ENCODE assay signal across 11 cellular contexts in the genomic region with DNA sequence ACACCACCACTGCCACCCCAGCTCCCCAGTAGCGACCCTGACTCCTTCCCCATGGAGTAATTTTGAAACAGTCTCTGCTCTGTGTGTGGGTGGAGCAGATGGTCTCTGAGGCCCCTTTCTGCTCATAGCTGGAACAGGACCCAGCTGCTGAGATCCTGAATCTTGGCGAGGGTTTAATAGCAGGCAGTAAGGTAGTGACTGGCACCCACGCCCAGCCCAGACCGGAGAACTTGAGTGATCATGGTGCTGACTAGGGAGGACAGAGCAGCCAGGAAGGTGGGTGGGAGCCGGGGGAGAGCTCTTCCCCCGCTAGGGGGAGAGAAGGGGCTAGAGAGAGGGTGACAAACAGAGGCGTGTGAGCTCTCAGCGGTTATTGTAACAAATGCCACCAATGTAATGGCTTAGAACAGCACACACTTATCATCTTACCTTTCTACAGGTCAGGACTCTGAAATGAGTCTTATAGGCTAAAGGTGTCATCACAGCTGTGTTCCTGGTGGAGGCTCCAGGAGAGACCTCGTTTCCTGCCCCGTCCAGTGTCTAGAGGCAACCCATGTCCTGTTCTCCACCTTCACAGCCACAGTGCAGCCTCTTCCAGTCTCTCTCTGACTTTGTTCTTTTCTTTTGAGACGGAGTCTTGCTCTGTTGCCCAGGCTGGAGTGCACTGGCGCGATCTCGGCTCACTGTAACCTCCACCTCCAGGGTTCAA. TPM values are rescaled to one million over a fixed set of nuclear protein-coding genes. Genes with fewer than 3 reads are reported as not detected.
DNase-seq lines count a peak whose midpoint lies in the region; ATAC-seq and TF ChIP-seq lines count a peak whose summit lies in the region.
"Had no signal": no experiment of that assay in that cellular context is flagged by ENCODE, and none has a peak within 500 bp of the region (broad histone marks: within the 10 kb centered on the region; RNA-seq: fewer than 3 reads in every experiment).

No MANE protein-coding gene starts in this region.

- no peaks in the 10 kb centered on the region for H3K27me3 ChIP-seq in Panc1 (ENCODE audit: control insufficient read depth, insufficient read depth, low read length)

- H3K27ac Mint-ChIP-seq in activated naive CD8-positive, alpha-beta T cell treated with anti-CD3 and anti-CD28 coated beads, Interleukin-2, amount 50 U/mL, for 24 hours = no peak overlapping the region
- no peak overlapping the region for H3K27ac Mint-ChIP-seq in activated naive CD8-positive, alpha-beta T cell treated with anti-CD3 and anti-CD28 coated beads for 36 hours
- peak overlapping the region; percentile 78 for H3K27ac Mint-ChIP-seq in stimulated activated effector memory CD8-positive, alpha-beta T cell treated with anti-CD3 and anti-CD28 coated beads, Interleukin-12 subunit alpha, Interleukin-12 subunit beta, amount 100 ng/mL, for 72 hours
- no peak overlapping the region for H3K27ac Mint-ChIP-seq in type B pancreatic cell
- H3K27ac Mint-ChIP-seq: activated T-helper 1 cell treated with anti-CD3 and anti-CD28 coated beads, Interleukin-12 subunit alpha, Interleukin-12 subunit beta, Interleukin-2, Interleukin-4 antibody, amounts not matched to agents 30 ng/mL and 10 ng/mL and 1 ng/mL, durations not matched to agents 14 hours and 24 hours and 36 hours; stimulated activated naive CD8-positive, alpha-beta T cell treated with anti-CD3 and anti-CD28 coated beads, Interleukin-15, Interleukin-2, amounts not matched to agents 100 ng/mL and 50 ng/mL, for 24 hours had no signal

- peaks cover 5% of the 10 kb centered on the region for H3K36me3 Mint-ChIP-seq in activated naive CD8-positive, alpha-beta T cell treated with anti-CD3 and anti-CD28 coated beads, Interleukin-2, amount 50 U/mL, for 24 hours (ENCODE audit: low read depth)
- H3K36me3 Mint-ChIP-seq in activated naive CD8-positive, alpha-beta T cell treated with anti-CD3 and anti-CD28 coated beads for 36 hours = peaks cover 10% of the 10 kb centered on the region
- no peaks in the 10 kb centered on the region for H3K36me3 Mint-ChIP-seq in stimulated activated effector memory CD8-positive, alpha-beta T cell treated with anti-CD3 and anti-CD28 coated beads, Interleukin-12 subunit alpha, Interleukin-12 subunit beta, amount 100 ng/mL, for 72 hours
- H3K36me3 Mint-ChIP-seq in type B pancreatic cell = no peaks in the 10 kb centered on the region

- in situ Hi-C loops in Panc1 (cut with HindIII; ENCODE audit: low pct_unique_long_range_greater_than_20kb, low sequenced_read_pairs) = no loop called here

- H3K4me3 Mint-ChIP-seq in activated naive CD8-positive, alpha-beta T cell treated with anti-CD3 and anti-CD28 coated beads, Interleukin-2, amount 50 U/mL, for 24 hours = no peak overlapping the region
- H3K4me3 Mint-ChIP-seq in activated naive CD8-positive, alpha-beta T cell treated with anti-CD3 and anti-CD28 coated beads for 36 hours = no peak overlapping the region
- no peak overlapping the region for H3K4me3 Mint-ChIP-seq in stimulated activated effector memory CD8-positive, alpha-beta T cell treated with anti-CD3 and anti-CD28 coated beads, Interleukin-12 subunit alpha, Interleukin-12 subunit beta, amount 100 ng/mL, for 72 hours
- no peak overlapping the region for H3K4me3 Mint-ChIP-seq in type B pancreatic cell
- H3K4me3 Mint-ChIP-seq: activated T-helper 1 cell treated with anti-CD3 and anti-CD28 coated beads, Interleukin-12 subunit alpha, Interleukin-12 subunit beta, Interleukin-2, Interleukin-4 antibody, amounts not matched to agents 30 ng/mL and 10 ng/mL and 1 ng/mL, durations not matched to agents 14 hours and 24 hours and 36 hours; stimulated activated naive CD8-positive, alpha-beta T cell treated with anti-CD3 and anti-CD28 coated beads, Interleukin-15, Interleukin-2, amounts not matched to agents 100 ng/mL and 50 ng/mL, for 24 hours had no signal

- H3K27ac ChIP-seq in Panc1 (ENCODE audit: low read length) = no peak overlapping the region

- no peak for TF ChIP-seq CTCF in Panc1 (IDR thresholded peaks at IDR 0.05)
- no peak for TF ChIP-seq CTCF in type B pancreatic cell (conservative IDR thresholded peaks at IDR 0.05)

- no peaks in the 10 kb centered on the region for H3K36me3 ChIP-seq in Panc1 (ENCODE audit: control insufficient read depth, insufficient read depth, low read length)

- no peak overlapping the region for H3K4me3 ChIP-seq in Panc1 (ENCODE audit: low read depth in 2 of 2, low read length in 2 of 2)

- POLR2A ChIA-PET in Panc1 (lab: Charles Lee) = interaction anchor here (0.6 kb wide), 1 partner anchor 22 kb away, joined by 3 read pairs; no protein-coding TSS in a partner anchor

- BruUV-seq in Panc1 (replicated peaks; lab: Mats Ljungman, UMichigan) = no TSS peak

- intact Hi-C loops in Panc1 (cut with micrococcal nuclease; ENCODE audit: unreplicated experiment) = no loop called here

- ATAC-seq in activated naive CD8-positive, alpha-beta T cell treated with anti-CD3 and anti-CD28 coated beads, Interleukin-2, amount 50 U/mL, for 24 hours = peak; percentile 75
- ATAC-seq in Panc1 = peak; percentile 51
- peak; percentile 76 for ATAC-seq in stimulated activated effector memory CD8-positive, alpha-beta T cell treated with anti-CD3 and anti-CD28 coated beads, Interleukin-12 subunit alpha, Interleukin-12 subunit beta, amount 100 ng/mL, for 72 hours

- H3K9me3 ChIP-seq in Panc1 (ENCODE audit: control insufficient read depth, insufficient read depth, low read depth, low read length) = no peaks in the 10 kb centered on the region

- no peaks in the 10 kb centered on the region for H3K4me1 ChIP-seq in Panc1 (ENCODE audit: control insufficient read depth, insufficient read depth, low read length)

- no peak for DNase-seq in activated naive CD8-positive, alpha-beta T cell treated with anti-CD3 and anti-CD28 coated beads, Interleukin-2, amount 50 U/mL, for 24 hours
- no peak for DNase-seq in activated naive CD8-positive, alpha-beta T cell treated with anti-CD3 and anti-CD28 coated beads for 36 hours
- DNase-seq in Panc1 (ENCODE audit: low read depth, low spot score) = no peak
- no peak for DNase-seq in stimulated activated effector memory CD8-positive, alpha-beta T cell treated with anti-CD3 and anti-CD28 coated beads, Interleukin-12 subunit alpha, Interleukin-12 subunit beta, amount 100 ng/mL, for 72 hours (ENCODE audit: low spot score in 2 of 2)
- no peak for DNase-seq in NCI-H146 (lab: John Stamatoyannopoulos, UW)
- DNase-seq in type B pancreatic cell (ENCODE audit: extremely low spot score, unreplicated experiment) = no peak
- DNase-seq: foreskin fibroblast, NCI-H187, SHP77 treated with DMSO at 0.1 percent for 48 hours had no signal

- CTCF ChIA-PET in Panc1 (lab: Charles Lee) = interaction anchor here (0.7 kb wide), 1 partner anchor 361 kb away, joined by 3 read pairs; no protein-coding TSS in a partner anchor

- H3K27me3 Mint-ChIP-seq in activated naive CD8-positive, alpha-beta T cell treated with anti-CD3 and anti-CD28 coated beads, Interleukin-2, amount 50 U/mL, for 24 hours = no peaks in the 10 kb centered on the region
- H3K27me3 Mint-ChIP-seq in activated naive CD8-positive, alpha-beta T cell treated with anti-CD3 and anti-CD28 coated beads for 36 hours = no peaks in the 10 kb centered on the region
- peaks cover 4% of the 10 kb centered on the region for H3K27me3 Mint-ChIP-seq in type B pancreatic cell
- H3K27me3 Mint-ChIP-seq: stimulated activated naive CD8-positive, alpha-beta T cell treated with anti-CD3 and anti-CD28 coated beads, Interleukin-15, Interleukin-2, amounts not matched to agents 100 ng/mL and 50 ng/mL, for 24 hours had no signal

- no peaks in the 10 kb centered on the region for H3K9me3 Mint-ChIP-seq in activated naive CD8-positive, alpha-beta T cell treated with anti-CD3 and anti-CD28 coated beads, Interleukin-2, amount 50 U/mL, for 24 hours
- peaks cover 7% of the 10 kb centered on the region for H3K9me3 Mint-ChIP-seq in activated naive CD8-positive, alpha-beta T cell treated with anti-CD3 and anti-CD28 coated beads for 36 hours
- H3K9me3 Mint-ChIP-seq in stimulated activated effector memory CD8-positive, alpha-beta T cell treated with anti-CD3 and anti-CD28 coated beads, Interleukin-12 subunit alpha, Interleukin-12 subunit beta, amount 100 ng/mL, for 72 hours = peaks cover 3% of the 10 kb centered on the region
- no peaks in the 10 kb centered on the region for H3K9me3 Mint-ChIP-seq in type B pancreatic cell
- H3K9me3 Mint-ChIP-seq: stimulated activated naive CD8-positive, alpha-beta T cell treated with anti-CD3 and anti-CD28 coated beads, Interleukin-15, Interleukin-2, amounts not matched to agents 100 ng/mL and 50 ng/mL, for 24 hours had no signal

- peaks cover 11% of the 10 kb centered on the region for H3K4me1 Mint-ChIP-seq in activated naive CD8-positive, alpha-beta T cell treated with anti-CD3 and anti-CD28 coated beads, Interleukin-2, amount 50 U/mL, for 24 hours
- H3K4me1 Mint-ChIP-seq in activated naive CD8-positive, alpha-beta T cell treated with anti-CD3 and anti-CD28 coated beads for 36 hours = peaks cover 10% of the 10 kb centered on the region
- H3K4me1 Mint-ChIP-seq in stimulated activated effector memory CD8-positive, alpha-beta T cell treated with anti-CD3 and anti-CD28 coated beads, Interleukin-12 subunit alpha, Interleukin-12 subunit beta, amount 100 ng/mL, for 72 hours = peaks cover 6% of the 10 kb centered on the region
- H3K4me1 Mint-ChIP-seq in type B pancreatic cell (ENCODE audit: unreplicated experiment) = no peaks in the 10 kb centered on the region

RNA-seq across cellular contexts. Expression of gene ACER1, which starts 7.2 kb away (rescaled TPM):
- not detected for total RNA-seq in activated naive CD8-positive, alpha-beta T cell treated with anti-CD3 and anti-CD28 coated beads for 36 hours
- not detected for total RNA-seq in Panc1 (2021; ENCODE audit: unreplicated experiment)
- not detected for polyA plus RNA-seq in Panc1 (2012; ENCODE audit: insufficient read length)
- not detected in 2 replicates for total RNA-seq in type B pancreatic cell (ENCODE audit: low replicate concordance)
- total RNA-seq: activated T-helper 1 cell treated with anti-CD3 and anti-CD28 coated beads, Interleukin-12 subunit alpha, Interleukin-12 subunit beta, Interleukin-2, Interleukin-4 antibody, amounts not matched to agents 30 ng/mL and 10 ng/mL and 1 ng/mL, durations not matched to agents 14 hours and 24 hours and 36 hours had no signal

RNA-seq across cellular contexts. Expression of gene CLPP, which starts 20.7 kb away (rescaled TPM):
- total RNA-seq in activated naive CD8-positive, alpha-beta T cell treated with anti-CD3 and anti-CD28 coated beads for 36 hours = 100 to 1,000 TPM; 194 to 196 TPM
- total RNA-seq in Panc1 (2021; ENCODE audit: unreplicated experiment) = 80.0 TPM
- polyA plus RNA-seq in Panc1 (2012; ENCODE audit: insufficient read length) = 134 TPM
- 61.6 and 70.7 TPM in 2 replicates for total RNA-seq in type B pancreatic cell (ENCODE audit: low replicate concordance)

RNA-seq across cellular contexts. Expression of gene ALKBH7, which starts 31.9 kb away (rescaled TPM):
- 10 to 100 TPM; 26.7 to 29.6 TPM for total RNA-seq in activated naive CD8-positive, alpha-beta T cell treated with anti-CD3 and anti-CD28 coated beads for 36 hours
- total RNA-seq in Panc1 (2021; ENCODE audit: unreplicated experiment) (65.0 TPM), type B pancreatic cell (ENCODE audit: low replicate concordance) (53.2 and 71.0 TPM in 2 replicates)
- 68.6 TPM for polyA plus RNA-seq in Panc1 (2012; ENCODE audit: insufficient read length)

RNA-seq across cellular contexts. Expression of gene PSPN, which starts 35.1 kb away (rescaled TPM):
- 1 to 10 TPM in 1 of 2 experiments, under 1 TPM in 1; 0.92 to 1.2 TPM for total RNA-seq in activated naive CD8-positive, alpha-beta T cell treated with anti-CD3 and anti-CD28 coated beads for 36 hours
- 1.6 TPM for total RNA-seq in Panc1 (2021; ENCODE audit: unreplicated experiment)
- 0.86 TPM for polyA plus RNA-seq in Panc1 (2012; ENCODE audit: insufficient read length)
- total RNA-seq in type B pancreatic cell (ENCODE audit: low replicate concordance) = 2.8 and 4.8 TPM in 2 replicates

RNA-seq across cellular contexts. Expression of gene GTF2F1, which starts 52.3 kb away (rescaled TPM):
- 10 to 100 TPM; 72.2 to 72.7 TPM for total RNA-seq in activated naive CD8-positive, alpha-beta T cell treated with anti-CD3 and anti-CD28 coated beads for 36 hours
- total RNA-seq in Panc1 (2021; ENCODE audit: unreplicated experiment) (61.1 TPM), type B pancreatic cell (ENCODE audit: low replicate concordance) (63.3 and 72.4 TPM in 2 replicates)
- 138 TPM for polyA plus RNA-seq in Panc1 (2012; ENCODE audit: insufficient read length)
